9 cellular contexts compared by ENCODE assay signal in the genomic region with DNA sequence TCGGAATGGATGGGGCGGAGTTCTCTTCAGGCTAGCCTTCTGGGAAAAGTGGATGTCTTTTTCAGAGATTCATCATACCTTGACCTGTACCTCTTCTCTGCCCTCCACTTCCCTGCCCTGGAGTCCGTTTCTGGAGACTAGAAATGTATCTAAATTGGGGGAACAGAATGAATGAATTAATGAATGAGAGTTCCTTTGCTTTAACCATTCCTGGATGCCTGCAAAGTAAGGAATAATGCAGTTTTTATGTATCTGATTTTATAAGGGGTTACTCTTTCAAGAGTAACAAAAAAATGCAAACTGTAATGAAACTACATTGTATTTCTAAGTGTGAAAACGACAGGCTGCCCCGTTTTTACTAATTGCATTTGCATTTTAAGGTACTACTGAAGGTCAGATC. TPM values are rescaled to one million over a fixed set of nuclear protein-coding genes. Genes with fewer than 3 reads are reported as not detected.
A peak's percentile ranks its signal among the peaks of the same experiment; 100 is the strongest.
DNase-seq lines count a peak whose midpoint lies in the region; ATAC-seq and TF ChIP-seq lines count a peak whose summit lies in the region.
"Had no signal": no experiment of that assay in that cellular context is flagged by ENCODE, and none has a peak within 500 bp of the region (broad histone marks: within the 10 kb centered on the region; RNA-seq: fewer than 3 reads in every experiment).

No MANE protein-coding gene starts in this region.

- ATAC-seq in IMR-90 (ENCODE audit: low read depth), result no peak
- ATAC-seq in effector memory CD8-positive, alpha-beta T cell (replicated peaks), result no peak
- ATAC-seq in right lobe of liver, result no peak

- POLR2A ChIA-PET in IMR-90 (lab: Charles Lee; ENCODE audit: unreplicated experiment), result no interaction called here

- no peak overlapping the region for H2AK5ac ChIP-seq in IMR-90 (ENCODE audit: low read depth, low read length)

- H3K4me1 Mint-ChIP-seq in effector memory CD8-positive, alpha-beta T cell (ENCODE audit: low read depth in 2 of 2), result peaks cover 2 to 4% of the 10 kb centered on the region in 2 donors

- no peak overlapping the region for H2BK15ac ChIP-seq in IMR-90 (ENCODE audit: low read depth, low read length)

- 0 out of 2 replicates have a peak, but pooled peaks cover 7% of the 10 kb centered on the region for H3K9me1 ChIP-seq in IMR-90 (ENCODE audit: insufficient read depth, low read length)

- H4K91ac ChIP-seq in IMR-90 (ENCODE audit: insufficient read depth, low read depth, low read length), result no peak overlapping the region

- H3K36me3 ChIP-seq in IMR-90 (ENCODE audit: control insufficient read depth, insufficient read depth, low read length), result no peaks in the 10 kb centered on the region
- no peaks in the 10 kb centered on the region for H3K36me3 ChIP-seq in right lobe of liver
- no peaks in the 10 kb centered on the region for H3K36me3 ChIP-seq in tibial artery

- no peak overlapping the region for H3K18ac ChIP-seq in IMR-90 (ENCODE audit: low read depth, low read length)

- H3K4me3 ChIP-seq in IMR-90 (ENCODE audit: insufficient read depth, low read depth, low read length), result no peak overlapping the region
- H3K4me3 ChIP-seq in right lobe of liver, result peak overlapping the region; percentile 65 to 82 (median 69)
- peak overlapping the region; percentile 82 to 84 for H3K4me3 ChIP-seq in tibial artery

- peak overlapping the region; percentile 80 for H3K4me2 ChIP-seq in IMR-90 (ENCODE audit: low read depth, low read length)

- H3K27me3 Mint-ChIP-seq in effector memory CD8-positive, alpha-beta T cell, result peaks cover 35 to 47% of the 10 kb centered on the region in 2 donors

- no peak overlapping the region for H2BK5ac ChIP-seq in IMR-90 (ENCODE audit: low read depth, low read length, poor library complexity, severe bottlenecking)

- H3K23ac ChIP-seq in IMR-90 (ENCODE audit: low read depth, low read length), result no peak overlapping the region

- no peaks in the 10 kb centered on the region for H3K9me3 Mint-ChIP-seq in effector memory CD8-positive, alpha-beta T cell

- H3K36me3 Mint-ChIP-seq in effector memory CD8-positive, alpha-beta T cell (ENCODE audit: insufficient read depth), result peaks cover 6% of the 10 kb centered on the region

- DNase-seq in IMR-90 (no peak), right lobe of liver (no peak), tibial artery (no peak), NCI-H774 (lab: John Stamatoyannopoulos, UW) (no peak), amygdala (lab: John Stamatoyannopoulos, UW) (no peak), HCEC 1CT (no peak)
- no peak for DNase-seq in effector memory CD8-positive, alpha-beta T cell
- DNase-seq: cortex of kidney, NCI-H345 had no signal

- no peak for TF ChIP-seq RAD21 in IMR-90 (IDR thresholded peaks at IDR 0.05; ENCODE audit: low read length)

- intact Hi-C loops in IMR-90 (cut with micrococcal nuclease), result no loop called here
- intact Hi-C loops in right lobe of liver (cut with DNase I), result no loop called here
- intact Hi-C loops in tibial artery (cut with DNase I; ENCODE audit: low total_unique reads), result loop anchor here (10.0 kb wide), 1 partner anchor 79 kb away; no protein-coding TSS in a partner anchor

- H3K27ac ChIP-seq in IMR-90 (ENCODE audit: insufficient read depth, low read length) (no peak overlapping the region), right lobe of liver (peak overlapping the region in 2 of 3 donors; percentile 95 to 96), tibial artery (no peak overlapping the region)

- CTCF ChIA-PET in IMR-90 (lab: Yijun Ruan, JAX), result interaction anchor here (1.1 kb wide), 1 partner anchor 70 kb away, joined by 3 read pairs; no protein-coding TSS in a partner anchor

- peak overlapping the region; percentile 10 to 64 for H3K4me3 Mint-ChIP-seq in effector memory CD8-positive, alpha-beta T cell

- no peak overlapping the region for H3K27ac Mint-ChIP-seq in effector memory CD8-positive, alpha-beta T cell

- H3K9ac ChIP-seq in IMR-90 (ENCODE audit: low read depth, low read length), result no peak overlapping the region

- H3K27me3 ChIP-seq in IMR-90 (ENCODE audit: control insufficient read depth, insufficient read depth, low read length) (no peaks in the 10 kb centered on the region), right lobe of liver (no peaks in the 10 kb centered on the region), tibial artery (no peaks in the 10 kb centered on the region)

- H3K56ac ChIP-seq in IMR-90 (ENCODE audit: extremely low read depth, insufficient read depth, low read length), result no peak overlapping the region

- WGBS in IMR-90 (ENCODE audit: extremely low coverage in 2 of 2, insufficient read length in 1 of 2), 2 experiments, result no CpG with 5 or more reads among the region's 5 CpGs
- 19% methylated on average over 5 of the region's 5 CpGs for WGBS in right lobe of liver (ENCODE audit: insufficient coverage, low coverage, low lambda C conversion rate, missing lambda C conversion rate)

- H2BK120ac ChIP-seq in IMR-90 (ENCODE audit: low read depth, low read length), result no peak overlapping the region

- H3K9me3 ChIP-seq in IMR-90 (ENCODE audit: control insufficient read depth, insufficient read depth, low read length), result no peaks in the 10 kb centered on the region
- no peaks in the 10 kb centered on the region for H3K9me3 ChIP-seq in right lobe of liver
- no peaks in the 10 kb centered on the region for H3K9me3 ChIP-seq in tibial artery

- H2BK20ac ChIP-seq in IMR-90 (ENCODE audit: low read depth, low read length), result no peak overlapping the region

- TF ChIP-seq CTCF in IMR-90 (conservative IDR thresholded peaks at IDR 0.05; ENCODE audit: low read depth, low read length), result no peak
- TF ChIP-seq CTCF in right lobe of liver (IDR thresholded peaks at IDR 0.05), result no peak
- no peak for TF ChIP-seq CTCF in tibial artery (IDR thresholded peaks at IDR 0.05)

- no peak overlapping the region for H3K14ac ChIP-seq in IMR-90 (replicated peaks; ENCODE audit: low read depth, low read length)

- no peak overlapping the region for H3K4ac ChIP-seq in IMR-90 (ENCODE audit: low read depth, low read length)

- no peak overlapping the region for H4K5ac ChIP-seq in IMR-90 (ENCODE audit: low read depth, low read length)

- TF ChIP-seq POLR2A in IMR-90 (IDR thresholded peaks at IDR 0.05; ENCODE audit: low read depth, low read length), result no peak
- no peak for TF ChIP-seq POLR2A in right lobe of liver (IDR thresholded peaks at IDR 0.05)

- peaks cover 5 to 35% of the 10 kb centered on the region in 2 experiments; a peak in 3 of 4 replicates for H3K79me1 ChIP-seq in IMR-90 (ENCODE audit: low read depth in 1 of 2, low read length in 2 of 2)

- dilution Hi-C loops in IMR-90 (cut with HindIII; ENCODE audit: low sequenced_read_pairs, unreplicated experiment), result no loop called here

- TSS peak; percentile 63 for BruUV-seq in IMR-90 (replicated peaks; lab: Mats Ljungman, UMichigan)

- in situ Hi-C loops in IMR-90 (cut with MboI; ENCODE audit: low sequenced_read_pairs), result no loop called here

- H4K20me1 ChIP-seq in IMR-90 (ENCODE audit: insufficient read depth, low read length), result peaks cover 10% of the 10 kb centered on the region; the same call in 1 of the 2 replicates

- no peak overlapping the region for H4K8ac ChIP-seq in IMR-90 (ENCODE audit: low read depth in 2 of 2, low read length in 2 of 2)

- no peak overlapping the region for H2AK9ac ChIP-seq in IMR-90 (replicated peaks; ENCODE audit: low read depth, low read length, poor library complexity)

- H2AFZ ChIP-seq in IMR-90 (replicated peaks; ENCODE audit: low read length, poor library complexity), result no peak overlapping the region

- H3K4me1 ChIP-seq in IMR-90 (ENCODE audit: control insufficient read depth, insufficient read depth, low read length), result peaks cover 18% of the 10 kb centered on the region
- peaks cover 0 to 32% (median 12%) of the 10 kb centered on the region in 4 donors for H3K4me1 ChIP-seq in right lobe of liver
- H3K4me1 ChIP-seq in tibial artery, result peaks cover 0 to 52% (median 32%) of the 10 kb centered on the region in 4 donors

TF ChIP-seq in IMR-90, 13 proteins besides CTCF, POLR2A, EP300 and RAD21:
- no peak for TF ChIP-seq SMC3 (IDR thresholded peaks at IDR 0.05; ENCODE audit: low read depth, low read length)
- TF ChIP-seq USF2 (IDR thresholded peaks at IDR 0.05; ENCODE audit: low read depth, low read length), result no peak
- no peak for TF ChIP-seq MAZ (IDR thresholded peaks at IDR 0.05; ENCODE audit: borderline replicate concordance, low read depth, low read length)
- no peak for TF ChIP-seq BHLHE40 (IDR thresholded peaks at IDR 0.05; ENCODE audit: low read depth, low read length)
- TF ChIP-seq MAFK (IDR thresholded peaks at IDR 0.05; ENCODE audit: low read depth, low read length), result no peak
- TF ChIP-seq FOS (IDR thresholded peaks at IDR 0.05; ENCODE audit: low read depth, low read length), result no peak

RNA-seq across cellular contexts. Expression of gene SOWAHC, which starts 2.0 kb away (rescaled TPM):
- total RNA-seq in IMR-90 (2012; rRNA removed) (4.8 and 8.9 TPM in 2 replicates), right lobe of liver (10 to 100 TPM; 13.0 to 55.1 (median 34.4) TPM)
- polyA plus RNA-seq in IMR-90 (2012; rRNA removed), result 3.2 and 3.4 TPM in 2 replicates
- 1.8 and 3.7 TPM in 2 replicates for polyA plus RNA-seq in IMR-90 (2012; cell fraction: cytosol; rRNA removed)
- polyA plus RNA-seq in IMR-90 (2012; cell fraction: nucleus; rRNA removed; ENCODE audit: low replicate concordance), result 2.0 and 2.4 TPM in 2 replicates

RNA-seq across cellular contexts. Expression of gene SEPTIN10, which starts 2.4 kb away (rescaled TPM):
- 82.6 and 83.9 TPM in 2 replicates for total RNA-seq in IMR-90 (2012; rRNA removed)
- polyA plus RNA-seq in IMR-90 (2012; rRNA removed), result 42.4 and 55.4 TPM in 2 replicates
- 12.1 and 13.7 TPM in 2 replicates for polyA plus RNA-seq in IMR-90 (2012; cell fraction: cytosol; rRNA removed)
- 5.4 and 27.4 TPM in 2 replicates for polyA plus RNA-seq in IMR-90 (2012; cell fraction: nucleus; rRNA removed; ENCODE audit: low replicate concordance)
- total RNA-seq in right lobe of liver, result 10 to 100 TPM; 34.6 to 52.8 (median 40.8) TPM

Comparison
In these comparisons a context has a peak if more than half of its experiments do, and no peak if none do; other contexts are left out.
1. H3K27ac ChIP-seq: peak in right lobe of liver (2 of 3); none in IMR-90 (single experiment) and tibial artery (0 of 2).